Comparison of ENCODE assay signal across 18 cellular contexts in genomic region chr12:117231750-117232149, GRCh38. TPM values are rescaled to one million over a fixed set of nuclear protein-coding genes. Genes with fewer than 3 reads are reported as not detected.
DNase-seq lines count a peak whose midpoint lies in the region; ATAC-seq and TF ChIP-seq lines count a peak whose summit lies in the region.
"Had no signal": no experiment of that assay in that cellular context is flagged by ENCODE, and none has a peak within 500 bp of the region (broad histone marks: within the 10 kb centered on the region; RNA-seq: fewer than 3 reads in every experiment).

No MANE protein-coding gene starts in this region.

- H3K9ac ChIP-seq in neuronal stem cell (ENCODE audit: low read depth, low read length, poor library complexity) = no peak overlapping the region

- H4K91ac ChIP-seq in neuronal stem cell (ENCODE audit: low read depth, low read length, poor library complexity) = peak overlapping the region; percentile 39

- H3K79me1 ChIP-seq in neuronal stem cell (ENCODE audit: low read depth, low read length) = no peaks in the 10 kb centered on the region

- H3K4me1 ChIP-seq in neuronal stem cell (ENCODE audit: control insufficient read depth in 2 of 2, insufficient read depth in 1 of 2, low read depth in 1 of 2, low read length in 2 of 2) = peaks cover 0 to 4% of the 10 kb centered on the region in 2 donors
- no peaks in the 10 kb centered on the region for H3K4me1 ChIP-seq in CD8-positive, alpha-beta memory T cell (ENCODE audit: insufficient read depth, low read length)
- H3K4me1 ChIP-seq: adrenal gland had no signal

- H2BK15ac ChIP-seq in neuronal stem cell (ENCODE audit: low read length) = no peak overlapping the region

- H2BK12ac ChIP-seq in neuronal stem cell (ENCODE audit: low read length) = no peak overlapping the region

- peak; percentile 5 for DNase-seq in activated CD8-positive, alpha-beta T cell treated with anti-CD3 and anti-CD28 coated beads for 36 hours
- DNase-seq in activated CD8-positive, alpha-beta T cell treated with anti-CD3 and anti-CD28 coated beads, Interleukin-2, amount 10 ng/mL, durations not matched to agents 7 days and 5 days = no peak
- DNase-seq in HT1080 (ENCODE audit: low read depth) (peak; percentile 21), SK-MEL-5 (ENCODE audit: low read depth, low spot score) (peak; percentile 70), neuronal stem cell (ENCODE audit: low spot score) (no peak), retina (no peak), glomerular visceral epithelial cell (ENCODE audit: extremely low spot score) (no peak)
- no peak for DNase-seq in CD8-positive, alpha-beta memory T cell
- DNase-seq: adrenal gland; central memory CD4-positive, alpha-beta T cell; effector CD4-positive, alpha-beta T cell; HCEC 1CT; MM.1S; NCI-H2107; ovary; SHP77 treated with DMSO at 0.1 percent for 48 hours; stimulated activated CD4-positive, alpha-beta T cell treated with anti-CD3 and anti-CD28 coated beads, Interleukin-2, amount 100 ng/mL, for 48 hours; T-helper 17 cell had no signal

- peaks cover 0 to 4% (median 1%) of the 10 kb centered on the region in 3 experiments for H3K27me3 ChIP-seq in neuronal stem cell (ENCODE audit: control insufficient read depth in 3 of 3, insufficient read depth in 3 of 3, low read depth in 1 of 3, low read length in 3 of 3)
- no peaks in the 10 kb centered on the region for H3K27me3 ChIP-seq in CD8-positive, alpha-beta memory T cell (ENCODE audit: insufficient read depth, low read length, poor library complexity, severe bottlenecking)
- H3K27me3 ChIP-seq: ovary had no signal

- intact Hi-C loops in activated CD8-positive, alpha-beta T cell treated with anti-CD3 and anti-CD28 coated beads for 36 hours (cut with micrococcal nuclease) = no loop called here

- H2BK120ac ChIP-seq in neuronal stem cell (ENCODE audit: low read depth, low read length) = no peak overlapping the region

- no peak overlapping the region for H3K27ac ChIP-seq in neuronal stem cell (replicated peaks; ENCODE audit: low read length)
- H3K27ac ChIP-seq in CD8-positive, alpha-beta memory T cell (ENCODE audit: low read depth, low read length) = no peak overlapping the region
- H3K27ac ChIP-seq: adrenal gland, ovary had no signal

- no peak overlapping the region for H3K4me3 ChIP-seq in neuronal stem cell (ENCODE audit: low read length in 2 of 2)
- H3K4me3 ChIP-seq in CD8-positive, alpha-beta memory T cell (ENCODE audit: low read length) = no peak overlapping the region
- H3K4me3 ChIP-seq: adrenal gland, ovary had no signal

- H3K36me3 Mint-ChIP-seq in activated CD8-positive, alpha-beta T cell treated with anti-CD3 and anti-CD28 coated beads for 36 hours (ENCODE audit: low read depth) = no peaks in the 10 kb centered on the region
- no peaks in the 10 kb centered on the region for H3K36me3 Mint-ChIP-seq in activated CD8-positive, alpha-beta T cell treated with anti-CD3 and anti-CD28 coated beads, Interleukin-2, amount 10 ng/mL, durations not matched to agents 7 days and 5 days (ENCODE audit: low read depth)
- no peaks in the 10 kb centered on the region for H3K36me3 Mint-ChIP-seq in CD8-positive, alpha-beta memory T cell

- H2AK5ac ChIP-seq in neuronal stem cell (ENCODE audit: low read depth, low read length) = no peak overlapping the region

- ATAC-seq in activated CD8-positive, alpha-beta T cell treated with anti-CD3 and anti-CD28 coated beads for 36 hours = no peak
- no peak for ATAC-seq in activated CD8-positive, alpha-beta T cell treated with anti-CD3 and anti-CD28 coated beads, Interleukin-2, amount 10 ng/mL, durations not matched to agents 7 days and 5 days
- ATAC-seq: T-helper 17 cell had no signal

- in situ Hi-C loops in SK-MEL-5 (cut with HindIII; ENCODE audit: low pct_unique_long_range_greater_than_20kb, low sequenced_read_pairs) = no loop called here

- no peak overlapping the region for H3K4me3 Mint-ChIP-seq in activated CD8-positive, alpha-beta T cell treated with anti-CD3 and anti-CD28 coated beads for 36 hours
- H3K4me3 Mint-ChIP-seq in activated CD8-positive, alpha-beta T cell treated with anti-CD3 and anti-CD28 coated beads, Interleukin-2, amount 10 ng/mL, durations not matched to agents 7 days and 5 days = no peak overlapping the region
- H3K4me3 Mint-ChIP-seq in CD8-positive, alpha-beta memory T cell = no peak overlapping the region
- H3K4me3 Mint-ChIP-seq: T-helper 17 cell had no signal

- no peaks in the 10 kb centered on the region for H3K9me3 ChIP-seq in neuronal stem cell (replicated peaks in 1 of 2; ENCODE audit: control insufficient read depth in 2 of 2, insufficient read depth in 1 of 2, low read depth in 1 of 2, low read length in 2 of 2)
- H3K9me3 ChIP-seq in CD8-positive, alpha-beta memory T cell (ENCODE audit: low read length) = no peaks in the 10 kb centered on the region
- H3K9me3 ChIP-seq: adrenal gland, ovary had no signal

- H2BK5ac ChIP-seq in neuronal stem cell (ENCODE audit: low read length) = no peak overlapping the region

- no peak overlapping the region for H3K4me2 ChIP-seq in neuronal stem cell (ENCODE audit: insufficient read depth, low read length, poor library complexity, severe bottlenecking)

- no peak overlapping the region for H3K23ac ChIP-seq in neuronal stem cell (ENCODE audit: low read depth, low read length, poor library complexity)

- no CpG with 5 or more reads among the region's 11 CpGs for WGBS in neuronal stem cell (ENCODE audit: extremely low coverage in 2 of 2, insufficient read length in 2 of 2, insufficient replicate concordance in 1 of 2), 2 donors

- CTCF ChIA-PET in activated CD8-positive, alpha-beta T cell treated with anti-CD3 and anti-CD28 coated beads for 36 hours (lab: Charles Lee) = interaction anchor here (1.4 to 2.7 kb wide), 3 partner anchors 20 to 605 kb away, joined by 3 to 11 read pairs (median 5); no protein-coding TSS in a partner anchor
- CTCF ChIA-PET in activated CD8-positive, alpha-beta T cell treated with anti-CD3 and anti-CD28 coated beads, Interleukin-2, amount 10 ng/mL, durations not matched to agents 7 days and 5 days (lab: Charles Lee) = no interaction called here
- CTCF ChIA-PET in CD8-positive, alpha-beta memory T cell (lab: Charles Lee) = interaction anchor here (0.5 kb wide), 1 partner anchor 25 kb away, joined by 4 read pairs; no protein-coding TSS in a partner anchor

- peaks cover 9% of the 10 kb centered on the region for H3K27me3 Mint-ChIP-seq in activated CD8-positive, alpha-beta T cell treated with anti-CD3 and anti-CD28 coated beads for 36 hours
- H3K27me3 Mint-ChIP-seq in activated CD8-positive, alpha-beta T cell treated with anti-CD3 and anti-CD28 coated beads, Interleukin-2, amount 10 ng/mL, durations not matched to agents 7 days and 5 days (ENCODE audit: low read depth) = peaks cover 2% of the 10 kb centered on the region
- peaks cover 22 to 56% of the 10 kb centered on the region in 2 donors for H3K27me3 Mint-ChIP-seq in CD8-positive, alpha-beta memory T cell

- H3K27ac Mint-ChIP-seq in activated CD8-positive, alpha-beta T cell treated with anti-CD3 and anti-CD28 coated beads for 36 hours = no peak overlapping the region
- H3K27ac Mint-ChIP-seq in activated CD8-positive, alpha-beta T cell treated with anti-CD3 and anti-CD28 coated beads, Interleukin-2, amount 10 ng/mL, durations not matched to agents 7 days and 5 days = no peak overlapping the region
- H3K27ac Mint-ChIP-seq in CD8-positive, alpha-beta memory T cell = no peak overlapping the region
- H3K27ac Mint-ChIP-seq: T-helper 17 cell had no signal

- H3K36me3 ChIP-seq in neuronal stem cell (replicated peaks in 1 of 2; ENCODE audit: control insufficient read depth in 2 of 2, insufficient read depth in 2 of 2, low read length in 2 of 2) = no peaks in the 10 kb centered on the region
- H3K36me3 ChIP-seq in CD8-positive, alpha-beta memory T cell (ENCODE audit: insufficient read depth, low read length) = no peaks in the 10 kb centered on the region
- H3K36me3 ChIP-seq: adrenal gland, ovary had no signal

- H3K9me3 Mint-ChIP-seq in activated CD8-positive, alpha-beta T cell treated with anti-CD3 and anti-CD28 coated beads for 36 hours = no peaks in the 10 kb centered on the region
- no peaks in the 10 kb centered on the region for H3K9me3 Mint-ChIP-seq in activated CD8-positive, alpha-beta T cell treated with anti-CD3 and anti-CD28 coated beads, Interleukin-2, amount 10 ng/mL, durations not matched to agents 7 days and 5 days (ENCODE audit: insufficient read depth)
- H3K9me3 Mint-ChIP-seq in CD8-positive, alpha-beta memory T cell = peaks cover 0 to 5% (median 0%) of the 10 kb centered on the region in 5 donors

- no peaks in the 10 kb centered on the region for H3K4me1 Mint-ChIP-seq in activated CD8-positive, alpha-beta T cell treated with anti-CD3 and anti-CD28 coated beads for 36 hours (ENCODE audit: low read depth)
- no peaks in the 10 kb centered on the region for H3K4me1 Mint-ChIP-seq in activated CD8-positive, alpha-beta T cell treated with anti-CD3 and anti-CD28 coated beads, Interleukin-2, amount 10 ng/mL, durations not matched to agents 7 days and 5 days (ENCODE audit: low read depth)
- H3K4me1 Mint-ChIP-seq in CD8-positive, alpha-beta memory T cell = peaks cover 0 to 5% (median 0%) of the 10 kb centered on the region in 3 donors

- H3K18ac ChIP-seq in neuronal stem cell (ENCODE audit: low read length) = peak overlapping the region; percentile 1

- H2AFZ ChIP-seq in neuronal stem cell (ENCODE audit: low read length) = no peak overlapping the region

- H4K8ac ChIP-seq in neuronal stem cell (ENCODE audit: low read depth, low read length) = no peak overlapping the region

- TF ChIP-seq CTCF in activated CD8-positive, alpha-beta T cell treated with anti-CD3 and anti-CD28 coated beads for 36 hours (IDR thresholded peaks at IDR 0.05) = no peak

- no peak overlapping the region for H3K14ac ChIP-seq in neuronal stem cell (ENCODE audit: low read length)

- H3K4ac ChIP-seq in neuronal stem cell (ENCODE audit: low read length) = no peak overlapping the region

- POLR2A ChIA-PET in activated CD8-positive, alpha-beta T cell treated with anti-CD3 and anti-CD28 coated beads for 36 hours (lab: Charles Lee) = no interaction called here
- POLR2A ChIA-PET in activated CD8-positive, alpha-beta T cell treated with anti-CD3 and anti-CD28 coated beads, Interleukin-2, amount 10 ng/mL, durations not matched to agents 7 days and 5 days (lab: Charles Lee) = no interaction called here
- POLR2A ChIA-PET in CD8-positive, alpha-beta memory T cell (lab: Charles Lee) = no interaction called here

RNA-seq across cellular contexts. Expression of gene FBXO21, which starts 41.5 kb away (rescaled TPM):
- 10 to 100 TPM; 21.5 to 26.0 TPM for total RNA-seq in activated CD8-positive, alpha-beta T cell treated with anti-CD3 and anti-CD28 coated beads for 36 hours
- 10 to 100 TPM; 26.3 to 29.6 TPM for total RNA-seq in activated CD8-positive, alpha-beta T cell treated with anti-CD3 and anti-CD28 coated beads, Interleukin-2, amount 10 ng/mL, durations not matched to agents 7 days and 5 days
- total RNA-seq in HT1080 (2014; rRNA removed; shearing (Covaris generic)) = 36.1 and 60.6 TPM in 2 replicates
- 17.4 and 18.5 TPM in 2 replicates for polyA plus RNA-seq in HT1080 (2015; cell fraction: cytosol; rRNA removed)
- 29.4 and 37.2 TPM in 2 replicates for polyA plus RNA-seq in HT1080 (2015; cell fraction: nucleus; rRNA removed)
- 45.3 and 60.5 TPM in 2 replicates for total RNA-seq in SK-MEL-5 (2014; rRNA removed; shearing (Covaris generic))
- polyA plus RNA-seq in SK-MEL-5 (2015; cell fraction: cytosol; rRNA removed) = 28.0 and 41.1 TPM in 2 replicates
- 14.0 and 19.2 TPM in 2 replicates for polyA plus RNA-seq in SK-MEL-5 (2015; cell fraction: nucleus; rRNA removed)
- polyA plus RNA-seq in neuronal stem cell (2013, experiment 1 of 2) = 34.7 TPM
- polyA plus RNA-seq in neuronal stem cell (2013, experiment 2 of 2) = 37.3 TPM
- total RNA-seq in CD8-positive, alpha-beta memory T cell = 10 to 100 TPM; 27.3 to 34.6 TPM
- 48.6 TPM for polyA plus RNA-seq in CD8-positive, alpha-beta memory T cell

Comparison
In these comparisons a context has a peak if more than half of its experiments do, and no peak if none do; other contexts are left out.
1. DNase-seq: peak in activated CD8-positive, alpha-beta T cell treated with anti-CD3 and anti-CD28 coated beads for 36 hours (single experiment), HT1080 (single experiment) and SK-MEL-5 (single experiment); none in activated CD8-positive, alpha-beta T cell treated with anti-CD3 and anti-CD28 coated beads, Interleukin-2, amount 10 ng/mL, durations not matched to agents 7 days and 5 days (single experiment), neuronal stem cell (single experiment), retina (single experiment), CD8-positive, alpha-beta memory T cell (0 of 5) and glomerular visceral epithelial cell (single experiment).